In the genomic region with DNA sequence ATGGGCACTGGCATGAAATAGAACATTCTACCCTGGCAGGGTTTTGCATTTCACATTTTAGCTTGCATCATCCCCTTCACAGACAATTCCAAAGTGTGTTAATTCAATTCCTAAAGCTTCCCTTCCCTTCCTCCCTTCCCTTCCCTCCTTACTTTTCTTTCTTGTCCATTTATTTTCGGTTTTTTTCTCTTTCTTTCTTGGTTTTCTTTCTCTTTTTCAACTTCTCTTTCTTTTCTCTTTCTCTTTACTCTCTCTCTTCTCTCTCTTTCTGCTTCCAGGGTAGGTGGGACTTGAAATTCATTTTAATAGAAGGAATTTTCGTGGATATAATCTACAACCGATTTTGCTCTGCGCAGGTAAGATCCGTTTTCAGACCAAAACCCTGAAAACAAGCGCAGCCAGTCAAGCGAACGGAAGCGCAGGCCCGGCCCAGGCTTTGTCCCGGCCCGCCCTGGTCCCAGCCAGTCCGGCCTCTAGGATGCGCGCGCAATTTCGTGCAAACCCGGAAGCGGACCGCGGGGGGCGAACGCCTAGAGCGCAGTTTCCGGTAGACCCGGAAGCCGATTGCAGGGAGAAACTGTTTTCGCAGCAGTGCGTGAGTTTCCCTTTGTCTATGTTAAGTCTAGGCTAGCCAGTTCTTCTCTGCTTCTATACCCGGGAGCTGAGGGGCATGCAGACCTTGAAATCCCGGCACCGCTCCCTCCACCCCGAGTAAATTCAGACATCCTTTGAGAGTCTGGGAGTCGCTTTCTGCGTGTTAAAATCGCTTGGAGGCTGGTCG, we compare ENCODE assay signal across 8 cellular contexts. TPM values are rescaled to one million over a fixed set of nuclear protein-coding genes. Genes with fewer than 3 reads are reported as not detected.
DNase-seq lines count a peak whose midpoint lies in the region; ATAC-seq and TF ChIP-seq lines count a peak whose summit lies in the region.

ZNF528 (plus strand) TSS at position 540 of the 781 bp plus-strand sequence. CDS start 4,165 bp downstream, outside the sequence.

- H3K4me3 ChIP-seq in DND-41 (ENCODE audit: low read depth in 1 of 2, low read length in 2 of 2): peak within 1 kb of the TSS; percentile 93 to 98
- peak within 1 kb of the TSS; percentile 66 to 87 (median 76) for H3K4me3 ChIP-seq in liver (ENCODE audit: low read depth in 1 of 3, low read length in 3 of 3)

- WGBS in liver: 3% methylated on average over 37 of the region's 37 CpGs

- H3K79me2 ChIP-seq in DND-41 (ENCODE audit: insufficient read depth, low read length): peaks cover 61% of the 10 kb centered on the region

- no peaks in the 10 kb centered on the region for H4K20me1 ChIP-seq in DND-41 (ENCODE audit: insufficient read depth, low read length)

- peak within 1 kb of the TSS; percentile 96 for H3K27ac ChIP-seq in DND-41 (ENCODE audit: low read length)
- peak within 1 kb of the TSS in 1 of 2 donors; percentile 42 for H3K27ac ChIP-seq in liver (ENCODE audit: low read depth in 1 of 2, low read length in 2 of 2)

- H3K27me3 Mint-ChIP-seq in activated CD4-positive, alpha-beta memory T cell treated with anti-CD3 and anti-CD28 coated beads, Interleukin-2, amount 10 ng/mL, durations not matched to agents 7 days and 5 days: no peaks in the 10 kb centered on the region

- peak within 1 kb of the TSS; percentile 94 for H2AFZ ChIP-seq in DND-41 (ENCODE audit: low read depth, low read length)

- H3K9ac ChIP-seq in DND-41 (ENCODE audit: low read depth, low read length) (peak within 1 kb of the TSS; percentile 92), liver (ENCODE audit: low read depth in 1 of 2, low read length in 2 of 2) (peak within 1 kb of the TSS in 1 of 2 donors; percentile 16)

- H3K4me1 ChIP-seq in DND-41 (ENCODE audit: insufficient read depth, low read length) (peaks cover 39% of the 10 kb centered on the region), liver (ENCODE audit: control insufficient read depth in 4 of 4, insufficient read depth in 4 of 4, low read length in 3 of 4) (peaks cover 0 to 12% (median 9%) of the 10 kb centered on the region in 4 donors)

- TF ChIP-seq CTCF in DND-41 (IDR thresholded peaks at IDR 0.05; ENCODE audit: borderline replicate concordance, extremely low read depth, low read length, poor library complexity, severe bottlenecking) (no peak), liver (IDR thresholded peaks at IDR 0.05; ENCODE audit: low read depth, low read length, missing input control) (no peak)

- H3K36me3 Mint-ChIP-seq in activated CD4-positive, alpha-beta memory T cell treated with anti-CD3 and anti-CD28 coated beads, Interleukin-2, amount 10 ng/mL, durations not matched to agents 7 days and 5 days (ENCODE audit: low read depth): peaks cover 63% of the 10 kb centered on the region

- peak within 1 kb of the TSS; percentile 94 for H3K4me2 ChIP-seq in DND-41 (ENCODE audit: insufficient read depth, low read length)

- peak within 1 kb of the TSS; percentile 82 for H3K27ac Mint-ChIP-seq in activated CD4-positive, alpha-beta memory T cell treated with anti-CD3 and anti-CD28 coated beads, Interleukin-2, amount 10 ng/mL, durations not matched to agents 7 days and 5 days

- peaks cover 54% of the 10 kb centered on the region for H3K9me3 Mint-ChIP-seq in activated CD4-positive, alpha-beta memory T cell treated with anti-CD3 and anti-CD28 coated beads, Interleukin-2, amount 10 ng/mL, durations not matched to agents 7 days and 5 days

- H3K9me3 ChIP-seq in DND-41 (ENCODE audit: insufficient read depth, low read length, severe bottlenecking) (no peaks in the 10 kb centered on the region), liver (ENCODE audit: control insufficient read depth in 4 of 4, low read length in 3 of 4) (peaks cover 9 to 47% (median 25%) of the 10 kb centered on the region in 4 donors)

- DNase-seq in DND-41 (peak; percentile 98), NCI-H460 (ENCODE audit: extremely low read depth, low read depth) (peak; percentile 39), dermis microvascular lymphatic vessel endothelial cell (ENCODE audit: low read depth in 2 of 2) (peak; percentile 90 to 95)
- peak; percentile 94 for DNase-seq in activated CD4-positive, alpha-beta memory T cell treated with anti-CD3 and anti-CD28 coated beads, Interleukin-2, amount 10 ng/mL, durations not matched to agents 7 days and 5 days
- DNase-seq in stimulated activated CD4-positive, alpha-beta T cell treated with anti-CD3 and anti-CD28 coated beads, Interleukin-4, amount 100 ng/mL, for 1 hour: peak; percentile 95

- TF ChIP-seq RAD21 in liver (IDR thresholded peaks at IDR 0.05): no peak

- ATAC-seq in DND-41 (ENCODE audit: insufficient read depth, low read depth) (peak; percentile 97), HG02759 (IDR thresholded peaks at IDR 0.05; ENCODE audit: unreplicated experiment) (peak; percentile 93), HG02571 (IDR thresholded peaks at IDR 0.05; ENCODE audit: unreplicated experiment) (no peak)

- POLR2A ChIA-PET in activated CD4-positive, alpha-beta memory T cell treated with anti-CD3 and anti-CD28 coated beads, Interleukin-2, amount 10 ng/mL, durations not matched to agents 7 days and 5 days (lab: Charles Lee): interaction anchor here (0.7 to 1.9 kb wide), 3 partner anchors 28 to 173 kb away, joined by 3 to 9 read pairs (median 3); partner anchors contain the start of gene ZNF880

- CTCF ChIA-PET in activated CD4-positive, alpha-beta memory T cell treated with anti-CD3 and anti-CD28 coated beads, Interleukin-2, amount 10 ng/mL, durations not matched to agents 7 days and 5 days (lab: Charles Lee): no interaction called here

- H3K36me3 ChIP-seq in DND-41 (ENCODE audit: insufficient read depth, low read length) (peaks cover 58% of the 10 kb centered on the region), liver (ENCODE audit: control insufficient read depth in 4 of 4, insufficient read depth in 3 of 4, low read depth in 1 of 4, low read length in 3 of 4) (peaks cover 2 to 29% (median 24%) of the 10 kb centered on the region in 4 donors)

- peak within 1 kb of the TSS; percentile 81 for H3K4me3 Mint-ChIP-seq in activated CD4-positive, alpha-beta memory T cell treated with anti-CD3 and anti-CD28 coated beads, Interleukin-2, amount 10 ng/mL, durations not matched to agents 7 days and 5 days

- peaks cover 14% of the 10 kb centered on the region for H3K4me1 Mint-ChIP-seq in activated CD4-positive, alpha-beta memory T cell treated with anti-CD3 and anti-CD28 coated beads, Interleukin-2, amount 10 ng/mL, durations not matched to agents 7 days and 5 days

- H3K27me3 ChIP-seq in DND-41 (ENCODE audit: insufficient read depth, low read length, poor library complexity) (no peaks in the 10 kb centered on the region), liver (ENCODE audit: control insufficient read depth in 4 of 4, insufficient read depth in 4 of 4, low read length in 3 of 4) (no peaks in the 10 kb centered on the region)

TF ChIP-seq in liver, 16 proteins besides CTCF, POLR2A, EP300 and RAD21 (continues in another document):
- no peak for TF ChIP-seq HNF4A (conservative IDR thresholded peaks at IDR 0.05)
- TF ChIP-seq TAF1 (conservative IDR thresholded peaks at IDR 0.05): no peak
- TF ChIP-seq REST (IDR thresholded peaks at IDR 0.05): no peak
- no peak for TF ChIP-seq SP1 (IDR thresholded peaks at IDR 0.05)
- TF ChIP-seq JUND (IDR thresholded peaks at IDR 0.05): no peak
- no peak for TF ChIP-seq RXRA (IDR thresholded peaks at IDR 0.05)
- TF ChIP-seq EGR1 (IDR thresholded peaks at IDR 0.05; ENCODE audit: low read depth in 2 of 2): peak; percentile 54 to 58
- TF ChIP-seq YY1 (IDR thresholded peaks at IDR 0.05): peak; percentile 47
- peak; percentile 17 for TF ChIP-seq MAX (IDR thresholded peaks at IDR 0.05)
- peak; percentile 85 to 96 for TF ChIP-seq GABPA (IDR thresholded peaks at IDR 0.05 in 1 of 2, conservative IDR thresholded peaks at IDR 0.05 in 1 of 2)

RNA-seq across cellular contexts. Expression of gene ZNF528, which starts in this region (rescaled TPM):
- total RNA-seq in NCI-H460 (2014; rRNA removed; shearing (Covaris generic)): 5.2 and 6.6 TPM in 2 replicates
- polyA plus RNA-seq in NCI-H460 (2014; cell fraction: nucleus; rRNA removed): 2.3 and 9.3 TPM in 2 replicates
- 10 to 100 TPM; 10.8 to 11.7 TPM for total RNA-seq in activated CD4-positive, alpha-beta memory T cell treated with anti-CD3 and anti-CD28 coated beads, Interleukin-2, amount 10 ng/mL, durations not matched to agents 7 days and 5 days
- 7.3 and 9.1 TPM in 2 replicates for total RNA-seq in dermis microvascular lymphatic vessel endothelial cell
- total RNA-seq in liver: 1 to 10 TPM; 4.2 to 5.5 TPM
- polyA plus RNA-seq in liver: 1 to 10 TPM in 1 of 2 donors, under 1 TPM in 1; 0.82 to 1.8 TPM

Comparison
In these comparisons a context has a peak if more than half of its experiments do, and no peak if none do; other contexts are left out.
1. DNase-seq: peak in every context shown above with its lines; median percentile 98 in DND-41; 95 in stimulated activated CD4-positive, alpha-beta T cell treated with anti-CD3 and anti-CD28 coated beads, Interleukin-4, amount 100 ng/mL, for 1 hour; 94 in activated CD4-positive, alpha-beta memory T cell treated with anti-CD3 and anti-CD28 coated beads, Interleukin-2, amount 10 ng/mL, durations not matched to agents 7 days and 5 days; 92 in dermis microvascular lymphatic vessel endothelial cell; 39 in NCI-H460.